19 cellular contexts compared by ENCODE assay signal in the genomic region with DNA sequence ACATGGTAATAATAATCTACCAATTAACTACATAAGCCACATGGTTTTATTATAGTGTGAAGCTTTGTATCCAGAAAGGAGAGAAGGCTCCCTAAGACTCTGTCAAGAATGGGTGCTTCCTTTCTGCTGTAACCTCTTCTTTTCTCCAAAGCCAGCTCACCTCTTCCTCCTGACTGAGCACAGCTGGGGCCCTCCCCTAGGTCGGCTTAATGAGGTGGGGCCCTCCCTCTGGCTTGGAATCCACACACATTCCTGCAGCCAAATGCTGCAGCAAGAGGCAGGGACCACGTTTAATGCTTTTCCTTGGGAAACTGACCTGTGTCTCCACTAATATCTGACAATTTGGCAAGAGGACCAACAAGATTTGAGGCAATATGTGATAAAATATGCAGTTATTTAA.
"Had no signal": no experiment of that assay in that cellular context is flagged by ENCODE, and none has a peak within 500 bp of the region (broad histone marks: within the 10 kb centered on the region; RNA-seq: fewer than 3 reads in every experiment).

No MANE protein-coding gene starts in this region.

- H3K4me1 Mint-ChIP-seq: activated CD4-positive, alpha-beta T cell treated with anti-CD3 and anti-CD28 coated beads, Interleukin-2, amount 10 ng/mL, durations not matched to agents 7 days and 5 days; memory B cell; naive thymus-derived CD4-positive, alpha-beta T cell; stimulated activated naive B cell treated with anti-CD40 and anti-IgM and Interleukin-4, amounts not matched to agents 10 μg/mL and 1 μg/mL and 100 μg/mL, for 72 hours had no signal

- H3K9me3 ChIP-seq: ascending aorta, breast epithelium, gastrocnemius medialis, neutrophil, thoracic aorta had no signal

- H3K27ac Mint-ChIP-seq: activated CD4-positive, alpha-beta T cell treated with anti-CD3 and anti-CD28 coated beads, Interleukin-2, amount 10 ng/mL, durations not matched to agents 7 days and 5 days; activated T-cell treated with anti-CD3 and anti-CD28 coated beads, Interleukin-2, amount 50 U/mL, for 72 hours; memory B cell; naive thymus-derived CD4-positive, alpha-beta T cell; stimulated activated naive B cell treated with anti-CD40 and anti-IgM and Interleukin-4, amounts not matched to agents 10 μg/mL and 1 μg/mL and 100 μg/mL, for 72 hours had no signal

- H3K27me3 ChIP-seq: ascending aorta, breast epithelium, gastrocnemius medialis, neutrophil, spleen had no signal

- H3K27me3 Mint-ChIP-seq: activated CD4-positive, alpha-beta T cell treated with anti-CD3 and anti-CD28 coated beads, Interleukin-2, amount 10 ng/mL, durations not matched to agents 7 days and 5 days; stimulated activated naive B cell treated with anti-CD40 and anti-IgM and Interleukin-4, amounts not matched to agents 10 μg/mL and 1 μg/mL and 100 μg/mL, for 72 hours had no signal

- H3K27ac ChIP-seq: ascending aorta, breast epithelium, coronary artery, gastrocnemius medialis, neutrophil, parathyroid adenoma, spleen, thoracic aorta had no signal

- H3K9ac ChIP-seq: parathyroid adenoma had no signal

- H3K9me3 Mint-ChIP-seq: activated CD4-positive, alpha-beta T cell treated with anti-CD3 and anti-CD28 coated beads, Interleukin-2, amount 10 ng/mL, durations not matched to agents 7 days and 5 days had no signal

- H3K4me1 ChIP-seq: ascending aorta, breast epithelium, gastrocnemius medialis, parathyroid adenoma, spleen had no signal

- H3K36me3 Mint-ChIP-seq: memory B cell; naive thymus-derived CD4-positive, alpha-beta T cell; stimulated activated naive B cell treated with anti-CD40 and anti-IgM and Interleukin-4, amounts not matched to agents 10 μg/mL and 1 μg/mL and 100 μg/mL, for 72 hours had no signal

- H3K36me3 ChIP-seq: ascending aorta, breast epithelium, gastrocnemius medialis, neutrophil, spleen, thoracic aorta had no signal

- DNase-seq: activated CD4-positive, alpha-beta T cell treated with anti-CD3 and anti-CD28 coated beads, Interleukin-2, amount 10 ng/mL, durations not matched to agents 7 days and 5 days; activated CD8-positive, alpha-beta memory T cell treated with anti-CD3 and anti-CD28 coated beads, Interleukin-2, amount 50 U/mL, for 48 hours; activated effector memory CD4-positive, alpha-beta T cell treated with anti-CD3 and anti-CD28 coated beads, Interleukin-2, amount 50 U/mL, for 16 hours; activated naive CD4-positive, alpha-beta T cell treated with anti-CD3 and anti-CD28 coated beads, Interleukin-2, amount 50 U/mL, for 16 hours; activated T-cell treated with anti-CD3 and anti-CD28 coated beads, Interleukin-2, amount 50 U/mL, for 72 hours; gastrocnemius medialis; head of caudate nucleus; kidney glomerular epithelial cell; naive thymus-derived CD4-positive, alpha-beta T cell; spleen; stimulated activated naive B cell treated with anti-CD40 and anti-IgM and Interleukin-4, amounts not matched to agents 10 μg/mL and 1 μg/mL and 100 μg/mL, for 72 hours; T-helper 9 cell had no signal

- H3K4me3 Mint-ChIP-seq: activated CD4-positive, alpha-beta T cell treated with anti-CD3 and anti-CD28 coated beads, Interleukin-2, amount 10 ng/mL, durations not matched to agents 7 days and 5 days; activated T-cell treated with anti-CD3 and anti-CD28 coated beads, Interleukin-2, amount 50 U/mL, for 72 hours; memory B cell; naive thymus-derived CD4-positive, alpha-beta T cell; stimulated activated naive B cell treated with anti-CD40 and anti-IgM and Interleukin-4, amounts not matched to agents 10 μg/mL and 1 μg/mL and 100 μg/mL, for 72 hours had no signal

- ATAC-seq: activated T-cell treated with anti-CD3 and anti-CD28 coated beads, Interleukin-2, amount 50 U/mL, for 72 hours; gastrocnemius medialis; naive thymus-derived CD4-positive, alpha-beta T cell; stimulated activated naive B cell treated with anti-CD40 and anti-IgM and Interleukin-4, amounts not matched to agents 10 μg/mL and 1 μg/mL and 100 μg/mL, for 72 hours had no signal

- H3K4me3 ChIP-seq: ascending aorta, breast epithelium, coronary artery, gastrocnemius medialis, spleen, thoracic aorta had no signal
